In genomic region chr3:52278510-52279069, GRCh38 we compare ENCODE assay signal across 1 cellular context.
A peak's percentile ranks its signal among the peaks of the same experiment; 100 is the strongest.
TF ChIP-seq lines count a peak whose summit lies in the region.

Gene WDR82 (minus strand): TSS chr3:52278649. CDS start chr3:52278361, 288 bp downstream.

TF ChIP-seq in HepG2, 621 proteins besides CTCF, POLR2A, EP300 and RAD21 (continued from another document and continues in another):
- TF ChIP-seq ZNF607 (CRISPR knock-in tag; IDR thresholded peaks at IDR 0.05; ENCODE audit: borderline replicate concordance) (peak; percentile 82; the same call in 1 of the 2 replicates), GMEB2 (CRISPR knock-in tag; IDR thresholded peaks at IDR 0.05; ENCODE audit: low read depth) (peak; percentile 58; the same call in 1 of the 2 replicates), ZNF883 (CRISPR knock-in tag; IDR thresholded peaks at IDR 0.05; ENCODE audit: not compliant biosample characterization) (peak; percentile 78), KAT8 (CRISPR knock-in tag; IDR thresholded peaks at IDR 0.05) (peak; percentile 43; the same call in 1 of the 2 replicates), ZNF652 (CRISPR knock-in tag; IDR thresholded peaks at IDR 0.05; ENCODE audit: borderline replicate concordance, low read depth) (no peak), PITX1 (CRISPR knock-in tag; IDR thresholded peaks at IDR 0.05) (no peak), BATF2 (CRISPR knock-in tag; IDR thresholded peaks at IDR 0.05) (peak; percentile 40; the same call in 1 of the 2 replicates), DPF2 (CRISPR knock-in tag; IDR thresholded peaks at IDR 0.05; ENCODE audit: borderline replicate concordance, low read depth) (no peak), ZNF576 (CRISPR knock-in tag; IDR thresholded peaks at IDR 0.05) (no peak), KLF12 (CRISPR knock-in tag; IDR thresholded peaks at IDR 0.05; ENCODE audit: borderline replicate concordance) (peak; percentile 47; the same call in 1 of the 2 replicates), POGK (CRISPR knock-in tag; conservative IDR thresholded peaks at IDR 0.05) (peak; percentile 49; the same call in 1 of the 2 replicates), ZNF142 (CRISPR knock-in tag; IDR thresholded peaks at IDR 0.05) (0 out of 2 replicates have a peak, but pooled peaks have one; percentile 27), HNRNPL (IDR thresholded peaks at IDR 0.05; ENCODE audit: low read depth, low read length) (no peak), ZFP41 (CRISPR knock-in tag; IDR thresholded peaks at IDR 0.05; ENCODE audit: borderline replicate concordance) (no peak), ADNP (CRISPR knock-in tag; IDR thresholded peaks at IDR 0.05) (no peak), ZNF784 (CRISPR knock-in tag; IDR thresholded peaks at IDR 0.05; ENCODE audit: borderline replicate concordance) (no peak), ZNF773 (CRISPR knock-in tag; IDR thresholded peaks at IDR 0.05; ENCODE audit: borderline replicate concordance) (no peak), HMGXB4 (CRISPR knock-in tag; IDR thresholded peaks at IDR 0.05; ENCODE audit: borderline replicate concordance in 1 of 2, low read depth in 1 of 2) (peak in 1 of 2 experiments; percentile 59; a peak in 2 of 4 replicates), TSC22D2 (CRISPR knock-in tag; IDR thresholded peaks at IDR 0.05; ENCODE audit: borderline replicate concordance) (no peak), ZNF616 (CRISPR knock-in tag; IDR thresholded peaks at IDR 0.05; ENCODE audit: low read depth) (no peak), ZBTB20 (CRISPR knock-in tag; IDR thresholded peaks at IDR 0.05; ENCODE audit: borderline replicate concordance, low read depth) (peak; percentile 68; the same call in 1 of the 2 replicates), ZKSCAN5 (CRISPR knock-in tag; IDR thresholded peaks at IDR 0.05) (no peak), EZH2 (conservative IDR thresholded peaks at IDR 0.05; ENCODE audit: low read depth, low read length) (no peak), NBN (conservative IDR thresholded peaks at IDR 0.05) (no peak), WIZ (CRISPR knock-in tag; IDR thresholded peaks at IDR 0.05) (no peak; the same call in 1 of the 2 replicates), ZNF121 (CRISPR knock-in tag; IDR thresholded peaks at IDR 0.05) (no peak), ZNF609 (CRISPR knock-in tag; IDR thresholded peaks at IDR 0.05; ENCODE audit: borderline replicate concordance) (no peak), ZNF558 (CRISPR knock-in tag; IDR thresholded peaks at IDR 0.05; ENCODE audit: borderline replicate concordance) (0 out of 2 replicates have a peak, but pooled peaks have one; percentile 49), SIX4 (CRISPR knock-in tag; IDR thresholded peaks at IDR 0.05) (no peak), HHEX (CRISPR knock-in tag; IDR thresholded peaks at IDR 0.05) (no peak), ZXDC (CRISPR knock-in tag; IDR thresholded peaks at IDR 0.05) (no peak), ZNF335 (CRISPR knock-in tag; IDR thresholded peaks at IDR 0.05) (no peak), FOXK2 (IDR thresholded peaks at IDR 0.05) (no peak), NFKBIZ (CRISPR knock-in tag; IDR thresholded peaks at IDR 0.05) (peak; percentile 27; the same call in 1 of the 2 replicates), GATAD1 (CRISPR knock-in tag; IDR thresholded peaks at IDR 0.05) (peak; percentile 62), CREB3 (CRISPR knock-in tag; IDR thresholded peaks at IDR 0.05) (no peak), REL (CRISPR knock-in tag; conservative IDR thresholded peaks at IDR 0.05) (no peak)
